Comparison of ENCODE assay signal across 19 cellular contexts in the genomic region with DNA sequence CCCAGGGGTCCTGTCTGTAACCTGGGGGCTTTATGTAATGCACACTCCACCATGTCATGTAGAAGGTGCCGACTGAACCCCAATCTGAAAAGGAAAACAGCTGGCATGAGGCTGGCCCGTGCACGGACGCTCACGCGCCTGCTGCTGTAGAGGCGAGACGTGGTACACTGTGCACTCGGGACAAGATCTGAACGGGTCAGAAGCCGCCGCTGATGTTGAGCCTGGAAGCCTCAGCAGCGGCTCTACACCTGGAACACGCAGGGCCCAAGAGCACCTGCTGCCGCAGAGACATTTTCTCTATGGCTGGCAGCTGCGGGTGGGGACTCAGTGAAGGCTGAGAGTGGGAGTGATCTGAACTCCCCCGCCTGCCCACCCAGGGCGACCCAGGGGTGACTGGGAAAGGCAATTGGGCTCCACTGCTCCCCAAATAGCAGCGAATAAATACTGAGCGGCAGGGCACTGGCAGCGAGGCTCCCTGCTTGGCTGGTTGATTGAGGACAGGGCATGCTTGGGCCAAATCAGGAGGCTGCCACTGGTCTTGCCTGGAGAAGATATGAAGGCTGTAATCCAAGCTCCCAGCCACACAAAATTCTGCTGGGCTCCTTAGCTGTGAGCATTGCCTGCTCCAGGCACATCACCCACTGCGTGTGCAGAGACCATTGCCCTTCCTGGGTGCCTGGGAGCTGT. TPM values are rescaled to one million over a fixed set of nuclear protein-coding genes. Genes with fewer than 3 reads are reported as not detected.
DNase-seq lines count a peak whose midpoint lies in the region; ATAC-seq and TF ChIP-seq lines count a peak whose summit lies in the region.
"Had no signal": no experiment of that assay in that cellular context is flagged by ENCODE, and none has a peak within 500 bp of the region (broad histone marks: within the 10 kb centered on the region; RNA-seq: fewer than 3 reads in every experiment).

No MANE protein-coding gene starts in this region.

- no peak overlapping the region for H3K4me3 ChIP-seq in SK-N-SH (ENCODE audit: low read depth in 2 of 2, low read length in 1 of 2)
- H3K4me3 ChIP-seq: pancreas, SK-N-MC, stomach had no signal

- no peak overlapping the region for H3K9ac ChIP-seq in SK-N-SH

- H4K20me1 ChIP-seq in SK-N-SH (ENCODE audit: insufficient read depth): peaks cover 21% of the 10 kb centered on the region

- CTCF ChIA-PET in SK-N-SH (lab: Yijun Ruan, JAX): interaction anchor here (0.9 to 3.8 kb wide), 2 partner anchors 11 to 14 kb away, joined by 4 to 17 read pairs; a partner anchor contains a TSS

- no peaks in the 10 kb centered on the region for H3K27me3 ChIP-seq in SK-N-SH (ENCODE audit: insufficient read depth)
- H3K27me3 ChIP-seq: pancreas, stomach had no signal

- H2AFZ ChIP-seq in SK-N-SH (ENCODE audit: low read depth): no peak overlapping the region

- POLR2A ChIA-PET in SK-N-SH (lab: Yijun Ruan, JAX): no interaction called here

- peaks cover 22 to 35% of the 10 kb centered on the region in 2 experiments for H3K36me3 ChIP-seq in SK-N-SH (replicated peaks in 1 of 2; ENCODE audit: control insufficient read depth in 1 of 2, insufficient read depth in 2 of 2, low read length in 1 of 2)

- H3K27ac ChIP-seq in SK-N-SH (ENCODE audit: low read depth in 2 of 2, low read length in 1 of 2) (no peak overlapping the region), temporal lobe (ENCODE audit: low read depth, low read length) (peak overlapping the region; percentile 6)
- H3K27ac ChIP-seq: pancreas, SK-N-MC had no signal

- WGBS in SK-N-SH (ENCODE audit: low lambda C conversion rate): 91% methylated on average over 14 of the region's 22 CpGs

- peaks cover 16 to 30% of the 10 kb centered on the region in 2 experiments; a peak in 3 of 4 replicates for H3K4me1 ChIP-seq in SK-N-SH (ENCODE audit: control insufficient read depth in 1 of 2, insufficient read depth in 2 of 2, low read depth in 1 of 2, low read length in 1 of 2)

- peaks cover 33% of the 10 kb centered on the region for H3K79me2 ChIP-seq in SK-N-SH (ENCODE audit: insufficient read depth)

- H3K4me2 ChIP-seq in SK-N-SH: no peak overlapping the region

- ATAC-seq in SK-N-SH treated with all-trans-retinoic acid at 6 μM for 48 hours (peak; percentile 7; the same call in 1 of the 3 replicates), HG03571 (IDR thresholded peaks at IDR 0.05; ENCODE audit: unreplicated experiment) (no peak), HG02588 (IDR thresholded peaks at IDR 0.05; ENCODE audit: unreplicated experiment) (no peak)
- ATAC-seq: naive thymus-derived CD8-positive, alpha-beta T cell; pancreas; sciatic nerve had no signal

- peaks cover 12% of the 10 kb centered on the region for H3F3A ChIP-seq in SK-N-SH (replicated peaks; ENCODE audit: insufficient read depth)

- TF ChIP-seq EP300 in SK-N-SH (IDR thresholded peaks at IDR 0.05; ENCODE audit: borderline replicate concordance in 1 of 2, low read depth in 1 of 2, low read length in 1 of 2): no peak

- TF ChIP-seq RAD21 in SK-N-SH (IDR thresholded peaks at IDR 0.05; ENCODE audit: low read length): no peak

- DNase-seq in SK-N-SH (no peak), cerebellar cortex (ENCODE audit: low spot score) (peak; percentile 76), medulla oblongata (ENCODE audit: extremely low spot score) (peak; percentile 29), DMS79 (lab: John Stamatoyannopoulos, UW) (no peak)
- DNase-seq: activated CD4-positive, alpha-beta T cell treated with anti-CD3 and anti-CD28 coated beads for 48 hours; DND-41; GOT3; naive thymus-derived CD8-positive, alpha-beta T cell; NCI-H1694 treated with DMSO at 0.1 percent for 48 hours; stomach; trophoblast cell had no signal

- TF ChIP-seq CTCF in SK-N-SH (IDR thresholded peaks at IDR 0.05): no peak

- H3K9me3 ChIP-seq in SK-N-SH: no peaks in the 10 kb centered on the region
- H3K9me3 ChIP-seq: pancreas, stomach had no signal

- H3K9me2 ChIP-seq in SK-N-SH: no peaks in the 10 kb centered on the region

TF ChIP-seq in SK-N-SH treated with all-trans-retinoic acid at 6 μM for 48 hours, 23 proteins besides CTCF, POLR2A, EP300 and RAD21:
- TF ChIP-seq, protein P1, sequence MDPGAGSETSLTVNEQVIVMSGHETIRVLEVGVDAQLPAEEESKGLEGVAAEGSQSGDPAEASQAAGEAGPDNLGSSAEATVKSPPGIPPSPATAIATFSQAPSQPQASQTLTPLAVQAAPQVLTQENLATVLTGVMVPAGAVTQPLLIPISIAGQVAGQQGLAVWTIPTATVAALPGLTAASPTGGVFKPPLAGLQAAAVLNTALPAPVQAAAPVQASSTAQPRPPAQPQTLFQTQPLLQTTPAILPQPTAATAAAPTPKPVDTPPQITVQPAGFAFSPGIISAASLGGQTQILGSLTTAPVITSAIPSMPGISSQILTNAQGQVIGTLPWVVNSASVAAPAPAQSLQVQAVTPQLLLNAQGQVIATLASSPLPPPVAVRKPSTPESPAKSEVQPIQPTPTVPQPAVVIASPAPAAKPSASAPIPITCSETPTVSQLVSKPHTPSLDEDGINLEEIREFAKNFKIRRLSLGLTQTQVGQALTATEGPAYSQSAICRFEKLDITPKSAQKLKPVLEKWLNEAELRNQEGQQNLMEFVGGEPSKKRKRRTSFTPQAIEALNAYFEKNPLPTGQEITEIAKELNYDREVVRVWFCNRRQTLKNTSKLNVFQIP (CRISPR knock-in tag; IDR thresholded peaks at IDR 0.05; ENCODE audit: borderline replicate concordance, low read depth): no peak

TF ChIP-seq in SK-N-SH, 30 proteins besides CTCF, POLR2A, EP300 and RAD21 (continues in another document):
- TF ChIP-seq EZH2phosphoT487 (IDR thresholded peaks at IDR 0.05; ENCODE audit: borderline replicate concordance, low read depth) (no peak), POLR2AphosphoS5 (IDR thresholded peaks at IDR 0.05; ENCODE audit: low read depth, low read length) (no peak), TEAD4 (IDR thresholded peaks at IDR 0.05; ENCODE audit: borderline replicate concordance, insufficient read depth) (no peak), JUND (IDR thresholded peaks at IDR 0.05) (no peak), MEF2A (IDR thresholded peaks at IDR 0.05; ENCODE audit: borderline replicate concordance, low read depth) (no peak), SIN3A (IDR thresholded peaks at IDR 0.05; ENCODE audit: borderline replicate concordance, low read depth, low read length) (no peak), GABPA (IDR thresholded peaks at IDR 0.05; ENCODE audit: low read depth) (no peak)
- TF ChIP-seq, protein P2, sequence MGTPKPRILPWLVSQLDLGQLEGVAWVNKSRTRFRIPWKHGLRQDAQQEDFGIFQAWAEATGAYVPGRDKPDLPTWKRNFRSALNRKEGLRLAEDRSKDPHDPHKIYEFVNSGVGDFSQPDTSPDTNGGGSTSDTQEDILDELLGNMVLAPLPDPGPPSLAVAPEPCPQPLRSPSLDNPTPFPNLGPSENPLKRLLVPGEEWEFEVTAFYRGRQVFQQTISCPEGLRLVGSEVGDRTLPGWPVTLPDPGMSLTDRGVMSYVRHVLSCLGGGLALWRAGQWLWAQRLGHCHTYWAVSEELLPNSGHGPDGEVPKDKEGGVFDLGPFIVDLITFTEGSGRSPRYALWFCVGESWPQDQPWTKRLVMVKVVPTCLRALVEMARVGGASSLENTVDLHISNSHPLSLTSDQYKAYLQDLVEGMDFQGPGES (IDR thresholded peaks at IDR 0.05; ENCODE audit: low read depth, low read length): no peak
- TF ChIP-seq, protein P3, sequence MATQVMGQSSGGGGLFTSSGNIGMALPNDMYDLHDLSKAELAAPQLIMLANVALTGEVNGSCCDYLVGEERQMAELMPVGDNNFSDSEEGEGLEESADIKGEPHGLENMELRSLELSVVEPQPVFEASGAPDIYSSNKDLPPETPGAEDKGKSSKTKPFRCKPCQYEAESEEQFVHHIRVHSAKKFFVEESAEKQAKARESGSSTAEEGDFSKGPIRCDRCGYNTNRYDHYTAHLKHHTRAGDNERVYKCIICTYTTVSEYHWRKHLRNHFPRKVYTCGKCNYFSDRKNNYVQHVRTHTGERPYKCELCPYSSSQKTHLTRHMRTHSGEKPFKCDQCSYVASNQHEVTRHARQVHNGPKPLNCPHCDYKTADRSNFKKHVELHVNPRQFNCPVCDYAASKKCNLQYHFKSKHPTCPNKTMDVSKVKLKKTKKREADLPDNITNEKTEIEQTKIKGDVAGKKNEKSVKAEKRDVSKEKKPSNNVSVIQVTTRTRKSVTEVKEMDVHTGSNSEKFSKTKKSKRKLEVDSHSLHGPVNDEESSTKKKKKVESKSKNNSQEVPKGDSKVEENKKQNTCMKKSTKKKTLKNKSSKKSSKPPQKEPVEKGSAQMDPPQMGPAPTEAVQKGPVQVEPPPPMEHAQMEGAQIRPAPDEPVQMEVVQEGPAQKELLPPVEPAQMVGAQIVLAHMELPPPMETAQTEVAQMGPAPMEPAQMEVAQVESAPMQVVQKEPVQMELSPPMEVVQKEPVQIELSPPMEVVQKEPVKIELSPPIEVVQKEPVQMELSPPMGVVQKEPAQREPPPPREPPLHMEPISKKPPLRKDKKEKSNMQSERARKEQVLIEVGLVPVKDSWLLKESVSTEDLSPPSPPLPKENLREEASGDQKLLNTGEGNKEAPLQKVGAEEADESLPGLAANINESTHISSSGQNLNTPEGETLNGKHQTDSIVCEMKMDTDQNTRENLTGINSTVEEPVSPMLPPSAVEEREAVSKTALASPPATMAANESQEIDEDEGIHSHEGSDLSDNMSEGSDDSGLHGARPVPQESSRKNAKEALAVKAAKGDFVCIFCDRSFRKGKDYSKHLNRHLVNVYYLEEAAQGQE (IDR thresholded peaks at IDR 0.05; ENCODE audit: low read depth, low read length): no peak

RNA-seq across cellular contexts. Expression of a gene that starts 2.5 kb away (rescaled TPM):
- 52.9 and 60.8 TPM in 2 replicates for polyA plus RNA-seq in SK-N-SH (2012; rRNA removed)
- 25.9 and 35.3 TPM in 2 replicates for polyA plus RNA-seq in SK-N-SH (2012; cell fraction: cytosol; rRNA removed)
- polyA plus RNA-seq in SK-N-SH (2012; cell fraction: nucleus; rRNA removed): 96.1 and 137 TPM in 2 replicates
- total RNA-seq in temporal lobe: 17.9 TPM

RNA-seq across cellular contexts. Expression of a gene that starts 5.9 kb away (rescaled TPM):
- 20.0 and 22.0 TPM in 2 replicates for polyA plus RNA-seq in SK-N-SH (2012; rRNA removed)
- 18.2 and 20.7 TPM in 2 replicates for polyA plus RNA-seq in SK-N-SH (2012; cell fraction: cytosol; rRNA removed)
- polyA plus RNA-seq in SK-N-SH (2012; cell fraction: nucleus; rRNA removed): 22.9 and 26.5 TPM in 2 replicates
- total RNA-seq in temporal lobe: 9.8 TPM

RNA-seq across cellular contexts. Expression of a gene that starts 14.7 kb away (rescaled TPM):
- 1.3 and 2.5 TPM in 2 replicates for polyA plus RNA-seq in SK-N-SH (2012; rRNA removed)
- 1.2 and 1.7 TPM in 2 replicates for polyA plus RNA-seq in SK-N-SH (2012; cell fraction: cytosol; rRNA removed)
- 6.2 and 7.8 TPM in 2 replicates for polyA plus RNA-seq in SK-N-SH (2012; cell fraction: nucleus; rRNA removed)
- 22.9 TPM for total RNA-seq in temporal lobe
- total RNA-seq: LHCN-M2 had no signal

RNA-seq across cellular contexts. Expression of a gene that starts 59.5 kb away (rescaled TPM):
- 10.1 and 11.2 TPM in 2 replicates for polyA plus RNA-seq in SK-N-SH (2012; rRNA removed)
- polyA plus RNA-seq in SK-N-SH (2012; cell fraction: cytosol; rRNA removed): 14.5 and 14.6 TPM in 2 replicates
- 8.8 and 12.4 TPM in 2 replicates for polyA plus RNA-seq in SK-N-SH (2012; cell fraction: nucleus; rRNA removed)
- 8.9 TPM for total RNA-seq in temporal lobe

Comparison
In these comparisons a context has a peak if more than half of its experiments do, and no peak if none do; other contexts are left out.
1. DNase-seq: peak in cerebellar cortex (single experiment) and medulla oblongata (single experiment); none in SK-N-SH (single experiment) and DMS79 (single experiment).